In the genomic region with DNA sequence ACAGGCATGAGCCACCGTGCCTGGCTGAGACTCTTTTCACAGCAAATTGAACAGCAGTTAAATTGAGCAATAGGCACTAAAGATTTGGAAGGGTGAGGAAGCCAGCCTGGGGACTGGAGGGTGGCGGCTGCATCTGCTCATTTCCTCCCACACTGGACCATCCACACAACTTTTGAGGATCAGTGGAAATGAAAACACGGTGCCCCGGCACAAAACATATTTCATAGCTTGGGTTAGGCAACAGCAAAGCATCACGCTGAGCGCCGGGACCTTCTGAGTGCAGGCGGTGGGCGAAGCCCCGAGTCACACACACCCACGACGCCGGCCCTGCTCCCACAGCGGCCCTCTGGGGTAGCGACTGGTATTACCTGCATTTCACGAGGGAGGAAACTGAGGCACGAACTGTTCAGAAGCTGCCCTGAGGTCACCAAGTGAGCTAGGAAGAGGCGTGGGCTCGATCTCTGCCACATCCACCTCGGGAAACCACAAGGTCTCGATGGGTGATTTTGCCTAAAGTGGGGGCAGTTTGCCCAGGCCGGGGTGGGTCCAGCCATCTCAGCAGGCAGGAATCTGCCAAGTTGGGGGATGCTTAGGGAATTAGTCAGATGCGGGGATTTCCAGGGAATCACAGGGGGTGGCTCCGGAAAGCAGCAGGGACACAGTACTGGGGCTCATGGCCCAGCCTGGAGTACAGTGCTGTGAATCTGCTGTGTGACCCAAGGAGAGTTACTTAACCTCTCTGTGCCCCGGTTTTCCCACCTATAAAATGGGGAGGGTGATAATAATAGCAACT, we compare ENCODE assay signal across 9 cellular contexts. TPM values are rescaled to one million over a fixed set of nuclear protein-coding genes. Genes with fewer than 3 reads are reported as not detected.
DNase-seq lines count a peak whose midpoint lies in the region; ATAC-seq, FAIRE-seq and TF ChIP-seq lines count a peak whose summit lies in the region.
"Had no signal": no experiment of that assay in that cellular context is flagged by ENCODE, and none has a peak within 500 bp of the region (broad histone marks: within the 10 kb centered on the region; RNA-seq: fewer than 3 reads in every experiment).

No MANE protein-coding gene starts in this region.

- H3K27me3 ChIP-seq in cardiac muscle cell: no peaks in the 10 kb centered on the region
- peaks cover 0 to 4% (median 0%) of the 10 kb centered on the region in 7 donors for H3K27me3 ChIP-seq in heart right ventricle
- no peaks in the 10 kb centered on the region for H3K27me3 ChIP-seq in aorta (ENCODE audit: control insufficient read depth in 1 of 2, insufficient read depth in 2 of 2, low read length in 1 of 2)

- H3K36me3 ChIP-seq in cardiac muscle cell (no peaks in the 10 kb centered on the region), heart right ventricle (no peaks in the 10 kb centered on the region), kidney (ENCODE audit: control insufficient read depth in 1 of 2, insufficient read depth in 2 of 2, low read length in 2 of 2) (no peaks in the 10 kb centered on the region), aorta (ENCODE audit: control insufficient read depth in 1 of 2, insufficient read depth in 2 of 2, low read length in 1 of 2) (no peaks in the 10 kb centered on the region)

- no peak overlapping the region for H3K9ac ChIP-seq in kidney (ENCODE audit: low read length in 2 of 2)

- no peak for FAIRE-seq in kidney (lab: Jason Lieb, UNC)
- no peak for FAIRE-seq in frontal cortex (lab: Jason Lieb, UNC)

- WGBS in heart right ventricle, 2 donors: 74 to 75% methylated on average over 25 of the region's 25 CpGs
- WGBS in aorta, 2 donors: 54 to 58% methylated on average over 25 of the region's 25 CpGs

- peak; percentile 37 for TF ChIP-seq CTCF in cardiac muscle cell (IDR thresholded peaks at IDR 0.05; ENCODE audit: low read depth, low read length)
- no peak for TF ChIP-seq CTCF in heart right ventricle (IDR thresholded peaks at IDR 0.05)
- no peak for TF ChIP-seq CTCF in kidney (IDR thresholded peaks at IDR 0.05; ENCODE audit: borderline replicate concordance, extremely low read depth, insufficient read depth)

- ATAC-seq in heart right ventricle (no peak), aorta (ENCODE audit: low FRiP score) (no peak), GM19035 (IDR thresholded peaks at IDR 0.05; ENCODE audit: unreplicated experiment) (no peak)

- DNase-seq in cardiac muscle cell (ENCODE audit: low read depth in 1 of 2, low spot score in 1 of 2): peak in 1 of 2 donors; percentile 94
- DNase-seq in heart right ventricle: no peak
- peak; percentile 89 for DNase-seq in amniotic epithelial cell (ENCODE audit: low read depth)
- DNase-seq in kidney: peak; percentile 84
- DNase-seq in aorta: peak; percentile 85
- DNase-seq in frontal cortex (ENCODE audit: low spot score in 2 of 2): no peak
- no peak for DNase-seq in GM19240 (ENCODE audit: insufficient read length, low spot score)
- DNase-seq: Caco-2 had no signal

- H3K4me1 ChIP-seq in cardiac muscle cell (ENCODE audit: low read depth): peaks cover 3% of the 10 kb centered on the region
- peaks cover 0 to 61% (median 12%) of the 10 kb centered on the region in 9 donors for H3K4me1 ChIP-seq in heart right ventricle
- peaks cover 0 to 14% of the 10 kb centered on the region in 2 donors for H3K4me1 ChIP-seq in kidney (ENCODE audit: control insufficient read depth in 1 of 2, insufficient read depth in 1 of 2, low read depth in 1 of 2, low read length in 2 of 2)
- no peaks in the 10 kb centered on the region for H3K4me1 ChIP-seq in aorta (ENCODE audit: control insufficient read depth in 1 of 2, insufficient read depth in 2 of 2, low read length in 2 of 2)

- no peaks in the 10 kb centered on the region for H3K9me3 ChIP-seq in cardiac muscle cell (ENCODE audit: low read depth)
- H3K9me3 ChIP-seq in heart right ventricle: no peaks in the 10 kb centered on the region
- H3K9me3 ChIP-seq in kidney (ENCODE audit: control insufficient read depth in 1 of 2, low read length in 2 of 2): no peaks in the 10 kb centered on the region
- no peaks in the 10 kb centered on the region for H3K9me3 ChIP-seq in aorta (ENCODE audit: control insufficient read depth, low read length)
- H3K9me3 ChIP-seq: Caco-2 had no signal

- intact Hi-C loops in heart right ventricle (cut with DNase I) (loop anchor here in 1 of 10 donors (10.0 kb wide), 1 partner anchor 53 kb away; no protein-coding TSS in a partner anchor), kidney (cut with DNase I) (no loop called here), aorta (cut with DNase I) (no loop called here)

- no peak overlapping the region for H3K27ac ChIP-seq in cardiac muscle cell
- peak overlapping the region in 1 of 10 donors; percentile 83 for H3K27ac ChIP-seq in heart right ventricle
- H3K27ac ChIP-seq in kidney (ENCODE audit: low read depth in 2 of 2, low read length in 2 of 2): peak overlapping the region in 1 of 2 donors; percentile 43
- peak overlapping the region in 1 of 2 donors; percentile 58 for H3K27ac ChIP-seq in aorta (ENCODE audit: low read depth in 1 of 2, low read length in 2 of 2)

- no peak overlapping the region for H3K4me3 ChIP-seq in cardiac muscle cell
- H3K4me3 ChIP-seq in heart right ventricle: no peak overlapping the region
- H3K4me3 ChIP-seq in kidney (ENCODE audit: low read length in 2 of 2): no peak overlapping the region
- no peak overlapping the region for H3K4me3 ChIP-seq in aorta (ENCODE audit: low read length in 2 of 2)

RNA-seq across cellular contexts. Expression of gene SBNO2, which starts 3.5 kb away (rescaled TPM):
- total RNA-seq in cardiac muscle cell: 23.0 and 28.5 TPM in 2 replicates
- 6.8 and 11.8 TPM in 2 replicates for polyA plus RNA-seq in cardiac muscle cell
- total RNA-seq in heart right ventricle: 10 to 100 TPM; 12.6 to 61.3 (median 16.1) TPM
- polyA plus RNA-seq in heart right ventricle: 10 to 100 TPM; 12.6 to 18.7 TPM
- 156 TPM for total RNA-seq in kidney
- 12.2 TPM for polyA plus RNA-seq in kidney (ENCODE audit: insufficient read depth, low read depth, low replicate concordance)
- total RNA-seq in aorta: 100 to 1,000 TPM in 1 of 2 donors, 10 to 100 TPM in 1; 97.2 to 165 TPM
- 10 to 100 TPM; 11.0 to 53.3 TPM for polyA plus RNA-seq in aorta
- 4.1 TPM for total RNA-seq in frontal cortex

RNA-seq across cellular contexts. Expression of gene STK11, which starts 28.1 kb away (rescaled TPM):
- total RNA-seq in cardiac muscle cell: 140 and 180 TPM in 2 replicates
- polyA plus RNA-seq in cardiac muscle cell: 122 and 154 TPM in 2 replicates
- 10 to 100 TPM; 43.7 to 71.6 (median 46.6) TPM for total RNA-seq in heart right ventricle
- polyA plus RNA-seq in heart right ventricle: 10 to 100 TPM; 41.1 to 70.4 TPM
- total RNA-seq in kidney: 57.7 TPM
- 40.7 TPM for polyA plus RNA-seq in kidney (ENCODE audit: insufficient read depth, low read depth, low replicate concordance)
- total RNA-seq in aorta: 10 to 100 TPM; 39.4 to 59.5 TPM
- polyA plus RNA-seq in aorta: 10 to 100 TPM; 30.1 to 58.9 TPM
- 45.7 TPM for total RNA-seq in frontal cortex

Comparison
In these comparisons a context has a peak if more than half of its experiments do, and no peak if none do; other contexts are left out.
1. DNase-seq: peak in amniotic epithelial cell (single experiment), kidney (single experiment) and aorta (2 of 2); none in heart right ventricle (0 of 2), frontal cortex (0 of 2) and GM19240 (single experiment).